In the genomic region with DNA sequence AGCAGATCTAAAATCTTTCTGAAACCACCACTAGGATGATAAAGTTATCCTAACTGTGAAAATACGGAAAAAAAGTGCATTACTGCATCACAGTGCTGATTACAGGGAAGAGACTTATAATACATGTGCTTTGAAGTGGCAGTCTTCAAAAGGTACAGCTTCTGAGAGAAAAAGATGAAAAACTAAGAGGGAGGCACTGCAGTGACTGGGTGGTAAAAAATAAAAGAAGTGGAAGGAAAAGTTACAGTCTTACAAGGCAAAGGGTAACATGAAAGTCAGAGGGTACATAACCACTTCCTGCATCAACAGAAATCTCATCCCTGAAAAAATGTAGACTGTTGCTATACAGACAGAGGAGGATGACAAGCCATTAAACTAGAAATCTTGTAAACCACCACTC, we compare ENCODE assay signal across 9 cellular contexts.
"Had no signal": no experiment of that assay in that cellular context is flagged by ENCODE, and none has a peak within 500 bp of the region (broad histone marks: within the 10 kb centered on the region; RNA-seq: fewer than 3 reads in every experiment).

No MANE protein-coding gene starts in this region.

- H3K4me1 Mint-ChIP-seq: GM23338, H9 had no signal

- ATAC-seq: GM23338, HCT116 had no signal

- H3K4me1 ChIP-seq: HAP-1 had no signal

- H2AFZ ChIP-seq: GM23248, GM23338 had no signal

- H3K4me2 ChIP-seq: GM23338 had no signal

- H3K9me3 ChIP-seq: HAP-1 had no signal

- H3K4me3 ChIP-seq: GM23248, GM23338, HAP-1 had no signal

- H3K9ac ChIP-seq: GM23248 had no signal

- H3K27ac Mint-ChIP-seq: GM23338, H9, HFFc6 had no signal

- H3K27ac ChIP-seq: GM23248 had no signal

- H3K36me3 ChIP-seq: HAP-1 had no signal

- DNase-seq: GM23248, GOT3, H7, H9, HCEC 1CT, HFFc6 had no signal

- H3K4me3 Mint-ChIP-seq: GM23338, H9, HFFc6 had no signal
